In the genomic region with DNA sequence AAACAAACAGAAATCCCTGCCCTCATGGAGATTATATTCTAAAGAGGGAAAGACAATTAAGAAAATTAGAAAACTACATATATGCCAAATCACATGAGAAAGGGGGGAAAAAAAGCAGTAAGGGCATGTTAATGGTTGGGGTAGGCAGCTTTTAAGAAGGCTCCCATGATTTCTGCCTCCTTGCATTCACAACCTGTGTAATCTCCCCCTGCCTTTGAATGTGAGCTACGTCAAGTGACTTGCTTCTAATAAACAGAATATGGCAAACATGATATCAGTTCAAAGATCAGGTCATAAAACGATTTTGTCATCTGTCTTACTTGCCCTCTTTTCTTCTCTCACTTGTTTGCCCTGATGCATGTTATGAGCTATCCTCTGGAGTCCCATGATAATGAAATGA, we compare ENCODE assay signal across 35 cellular contexts.
"Had no signal": no experiment of that assay in that cellular context is flagged by ENCODE, and none has a peak within 500 bp of the region (broad histone marks: within the 10 kb centered on the region; RNA-seq: fewer than 3 reads in every experiment).

No MANE protein-coding gene starts in this region.

- DNase-seq: Karpas-422, Kasumi-1, KBM-7, MG63, MM.1S, MV-4-11, NCI-H1048, NCI-H1092, NCI-H1092 treated with DMSO at 0.1 percent for 48 hours, NCI-H1105, NCI-H1105 treated with DMSO at 0.1 percent for 48 hours, NCI-H1417, NCI-H1417 treated with DMSO at 0.1 percent for 48 hours, NCI-H1436, NCI-H1436 treated with DMSO at 0.1 percent for 48 hours, NCI-H146, NCI-H1694, NCI-H1694 treated with DMSO at 0.1 percent for 48 hours, NCI-H187, NCI-H187 treated with DMSO at 0.1 percent for 48 hours, NCI-H1930, NCI-H2029, NCI-H2029 treated with DMSO at 0.1 percent for 48 hours, NCI-H2081, NCI-H2081 treated with DMSO at 0.1 percent for 48 hours, NCI-H2107, NCI-H2171, NCI-H2171 treated with DMSO at 0.1 percent for 48 hours, NCI-H2227 treated with DMSO at 0.1 percent for 48 hours, NCI-H226, NCI-H345, NCI-H446, NCI-H446 treated with DMSO at 0.1 percent for 48 hours, NCI-H510A had no signal

- H3K36me3 ChIP-seq: MG63 had no signal

- H3K27ac ChIP-seq: KMS-11 had no signal

- H3K9me3 ChIP-seq: MG63 had no signal

- H3K4me3 ChIP-seq: MG63 had no signal

- H3K27me3 ChIP-seq: MG63 had no signal
